Comparison of ENCODE assay signal across 19 cellular contexts in the genomic region with DNA sequence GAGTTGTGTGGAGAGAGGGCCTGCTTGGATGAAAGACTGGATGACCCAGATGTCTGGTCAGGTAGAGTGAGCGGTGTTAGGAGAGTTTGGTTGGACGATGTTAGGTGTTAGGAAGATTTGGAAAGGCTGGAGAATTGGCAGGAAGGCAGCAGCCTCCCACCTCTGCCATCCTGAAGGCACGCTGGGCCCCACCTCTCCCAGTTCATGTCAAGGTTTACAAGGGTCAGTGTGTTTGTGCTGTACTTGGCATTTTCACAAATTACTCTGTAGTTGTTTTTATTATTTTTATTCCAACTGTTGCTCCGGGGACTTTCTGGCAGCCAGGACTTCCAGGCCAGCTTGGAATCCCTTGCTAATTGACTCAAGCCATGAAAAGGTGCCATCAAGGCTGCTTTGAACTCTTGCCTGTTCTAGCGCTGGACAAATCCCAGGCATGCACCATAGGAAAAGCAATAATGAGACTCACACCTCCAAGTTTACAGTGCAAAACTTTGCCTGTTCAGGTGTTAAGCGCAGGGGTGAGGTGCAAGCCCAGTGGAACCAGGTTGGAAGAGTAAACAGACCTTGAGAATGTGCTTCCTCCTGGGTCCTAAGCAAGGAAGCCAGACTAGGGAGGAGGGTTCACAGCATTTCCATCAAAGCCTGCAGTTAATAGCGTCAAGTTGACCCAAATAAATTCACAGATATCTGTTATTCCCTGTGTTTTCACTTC. TPM values are rescaled to one million over a fixed set of nuclear protein-coding genes. Genes with fewer than 3 reads are reported as not detected.
A peak's percentile ranks its signal among the peaks of the same experiment; 100 is the strongest.
DNase-seq lines count a peak whose midpoint lies in the region; ATAC-seq, FAIRE-seq and TF ChIP-seq lines count a peak whose summit lies in the region.
"Had no signal": no experiment of that assay in that cellular context is flagged by ENCODE, and none has a peak within 500 bp of the region (broad histone marks: within the 10 kb centered on the region; RNA-seq: fewer than 3 reads in every experiment).

No MANE protein-coding gene starts in this region.

- H2BK12ac ChIP-seq in H9 (ENCODE audit: insufficient read length, low read depth, low read length): no peak overlapping the region

- no peak for DNase-seq in H9
- DNase-seq in K562 (ENCODE audit: extremely low read depth in 1 of 4, low spot score in 3 of 4): no peak
- DNase-seq in type B pancreatic cell (ENCODE audit: extremely low spot score, unreplicated experiment): no peak
- no peak for DNase-seq in COLO668 (lab: John Stamatoyannopoulos, UW; ENCODE audit: unreplicated experiment)
- DNase-seq in NOMO-1 treated with DMSO at 0.1 percent for 48 hours (lab: John Stamatoyannopoulos, UW; ENCODE audit: unreplicated experiment): no peak
- DNase-seq: CD8-positive, alpha-beta T cell; DND-41; GDM1; KG1; MG63; NCI-H1105 treated with DMSO at 0.1 percent for 48 hours; NCI-H187; NCI-H446; NCI-H748 treated with DMSO at 0.1 percent for 48 hours had no signal

- H3K36me3 Mint-ChIP-seq in H9 (ENCODE audit: insufficient read depth in 1 of 3, low read depth in 3 of 3): no peaks in the 10 kb centered on the region
- H3K36me3 Mint-ChIP-seq in type B pancreatic cell: no peaks in the 10 kb centered on the region
- H3K36me3 Mint-ChIP-seq: CD8-positive, alpha-beta T cell had no signal

- H3K9me3 ChIP-seq in H9 (ENCODE audit: control insufficient read depth, low read depth, low read length) (no peaks in the 10 kb centered on the region), K562 (replicated peaks; ENCODE audit: control insufficient read depth, insufficient read depth, low read depth, low read length) (no peaks in the 10 kb centered on the region), mucosa of rectum (ENCODE audit: control insufficient read depth in 2 of 2, low read length in 2 of 2) (no peaks in the 10 kb centered on the region)
- H3K9me3 ChIP-seq: MG63 had no signal

- H2BK15ac ChIP-seq in H9 (ENCODE audit: low read depth, low read length): no peak overlapping the region

- no peak overlapping the region for H3K9ac ChIP-seq in H9 (ENCODE audit: extremely low read depth, insufficient read length, low read length)
- no peak overlapping the region for H3K9ac ChIP-seq in K562 (ENCODE audit: insufficient read depth in 1 of 2, low read depth in 2 of 2, low read length in 2 of 2)
- peak overlapping the region in 1 of 2 donors; percentile 36 for H3K9ac ChIP-seq in mucosa of rectum (ENCODE audit: low read depth in 1 of 2, low read length in 2 of 2)

- WGBS in H9 (ENCODE audit: extremely low coverage, insufficient read length, low lambda C conversion rate): 100% methylated on average over 2 of the region's 7 CpGs
- WGBS in K562 (ENCODE audit: insufficient coverage, low coverage, missing lambda C conversion rate): 77% methylated on average over 6 of the region's 7 CpGs

- H3T11ph ChIP-seq in H9 (ENCODE audit: low read length): no peak overlapping the region

- H4K8ac ChIP-seq in H9 (replicated peaks; ENCODE audit: insufficient read length, low read depth, low read length): no peak overlapping the region

- TF ChIP-seq CTCF in H9 (conservative IDR thresholded peaks at IDR 0.05) (no peak), K562 (IDR thresholded peaks at IDR 0.05 in 2 of 3, conservative IDR thresholded peaks at IDR 0.05 in 1 of 3; ENCODE audit: insufficient read depth in 2 of 3, low read depth in 1 of 3, low read length in 3 of 3) (no peak), type B pancreatic cell (conservative IDR thresholded peaks at IDR 0.05) (no peak)

- H3K4me3 ChIP-seq in K562 (no peak overlapping the region), mucosa of rectum (ENCODE audit: low read length in 2 of 2) (peak overlapping the region in 1 of 2 donors; percentile 7)
- H3K4me3 ChIP-seq: MG63 had no signal

- H2AFZ ChIP-seq in H9 (ENCODE audit: low read length) (no peak overlapping the region), K562 (ENCODE audit: low read depth, low read length) (0 out of 2 replicates have a peak overlapping the region, but pooled peaks have one; percentile 12)

- H3K4me1 Mint-ChIP-seq in H9 (peaks cover 6 to 12% of the 10 kb centered on the region in 2 experiments), type B pancreatic cell (ENCODE audit: unreplicated experiment) (peaks cover 12% of the 10 kb centered on the region)
- H3K4me1 Mint-ChIP-seq: B cell had no signal

- no peak for TF ChIP-seq RAD21 in K562 (CRISPR knock-in tag; conservative IDR thresholded peaks at IDR 0.05 in 1 of 2, IDR thresholded peaks at IDR 0.05 in 1 of 2)

- in situ Hi-C loops in K562 (cut with MboI): no loop called here

- no peak overlapping the region for H4K5ac ChIP-seq in H9 (ENCODE audit: insufficient read length, low read depth, low read length)

- TF ChIP-seq POLR2A in K562 (conservative IDR thresholded peaks at IDR 0.05): no peak

- H3K14ac ChIP-seq in H9 (ENCODE audit: insufficient read depth, low read length): no peak overlapping the region

- H2BK20ac ChIP-seq in H9 (ENCODE audit: low read depth, low read length, poor library complexity, severe bottlenecking): no peak overlapping the region

- intact Hi-C loops in K562 (cut with micrococcal nuclease): no loop called here

- H2BK5ac ChIP-seq in H9 (ENCODE audit: insufficient read length, low read length): no peak overlapping the region

- H3K4ac ChIP-seq in H9 (ENCODE audit: low read depth, low read length): no peak overlapping the region

- POLR2A ChIA-PET in K562 (lab: Yijun Ruan, JAX): interaction anchor here (0.8 kb wide), 1 partner anchor 36 kb away, joined by 3 read pairs; no protein-coding TSS in a partner anchor

- H3K79me2 ChIP-seq in H9 (ENCODE audit: insufficient read depth, low read length): no peaks in the 10 kb centered on the region
- no peaks in the 10 kb centered on the region for H3K79me2 ChIP-seq in K562 (ENCODE audit: control insufficient read depth, insufficient read depth, low read length)

- FAIRE-seq in K562 (lab: Jason Lieb, UNC): no peak
- FAIRE-seq: GM12892, GM19239 had no signal

- H3K4me3 Mint-ChIP-seq in H9: no peak overlapping the region
- H3K4me3 Mint-ChIP-seq in type B pancreatic cell: no peak overlapping the region
- H3K4me3 Mint-ChIP-seq: B cell; CD8-positive, alpha-beta T cell had no signal

- no peak overlapping the region for H2BK120ac ChIP-seq in H9 (ENCODE audit: low read depth, low read length, poor library complexity, severe bottlenecking)

- no peak overlapping the region for H4K91ac ChIP-seq in H9 (ENCODE audit: insufficient read length, low read depth, low read length)

- H3K56ac ChIP-seq in H9 (ENCODE audit: insufficient read length, low read depth, low read length): no peak overlapping the region

- no peaks in the 10 kb centered on the region for H3K23me2 ChIP-seq in H9 (ENCODE audit: insufficient read length, low read depth, low read length, poor library complexity, severe bottlenecking)

- no peak overlapping the region for H3K23ac ChIP-seq in H9 (ENCODE audit: insufficient read length, low read depth, low read length)

- no peak for TF ChIP-seq EP300 in K562 (IDR thresholded peaks at IDR 0.05; ENCODE audit: low read length)

- H3K27me3 Mint-ChIP-seq in H9 (ENCODE audit: low read depth): no peaks in the 10 kb centered on the region; the same call in 1 of the 2 replicates
- no peaks in the 10 kb centered on the region for H3K27me3 Mint-ChIP-seq in type B pancreatic cell

- no peak for ATAC-seq in K562
- ATAC-seq in HG02852 (IDR thresholded peaks at IDR 0.05; ENCODE audit: unreplicated experiment): no peak
- ATAC-seq: CD8-positive, alpha-beta T cell had no signal

- no peaks in the 10 kb centered on the region for H3K9me1 ChIP-seq in K562 (ENCODE audit: control insufficient read depth, insufficient read depth, low read length)

- H3K27ac ChIP-seq in H9 (ENCODE audit: insufficient read length, low read depth, low read length) (no peak overlapping the region), K562 (ENCODE audit: extremely low read depth, low read depth, low read length) (no peak overlapping the region), mucosa of rectum (ENCODE audit: low read depth in 2 of 2, low read length in 2 of 2) (peak overlapping the region; percentile 17 to 85)

- H2AK5ac ChIP-seq in H9 (ENCODE audit: insufficient read length, low read length): no peak overlapping the region

- peak overlapping the region in 2 of 3 experiments; percentile 6 to 14; a peak in 1 of 7 replicates for H3K27ac Mint-ChIP-seq in H9
- peak overlapping the region; percentile 48 for H3K27ac Mint-ChIP-seq in type B pancreatic cell
- H3K27ac Mint-ChIP-seq: B cell; CD8-positive, alpha-beta T cell had no signal

- CTCF ChIA-PET in K562 (lab: Yijun Ruan, JAX; ENCODE audit: low intra/inter-chr PET ratio): no interaction called here

- no TSS peak for BruUV-seq in K562 (replicated peaks; lab: Mats Ljungman, UMichigan)

- H3K4me2 ChIP-seq in H9 (ENCODE audit: insufficient read depth, insufficient read length, low read length) (no peak overlapping the region), K562 (ENCODE audit: insufficient read depth, low read length) (no peak overlapping the region)

- H3K18ac ChIP-seq in H9 (ENCODE audit: insufficient read length, low read depth, low read length): no peak overlapping the region

- H3K27me3 ChIP-seq in H9 (ENCODE audit: insufficient read depth, low read length) (no peaks in the 10 kb centered on the region), K562 (ENCODE audit: control insufficient read depth in 2 of 2, insufficient read depth in 2 of 2, low read length in 2 of 2) (no peaks in the 10 kb centered on the region), mucosa of rectum (ENCODE audit: control insufficient read depth in 2 of 2, insufficient read depth in 2 of 2, low read length in 2 of 2) (no peaks in the 10 kb centered on the region)
- H3K27me3 ChIP-seq: MG63 had no signal

- H3K4me1 ChIP-seq in H9 (ENCODE audit: insufficient read depth, low read length) (no peaks in the 10 kb centered on the region), K562 (replicated peaks in 1 of 2; ENCODE audit: control insufficient read depth in 2 of 2, insufficient read depth in 2 of 2, low read length in 2 of 2) (no peaks in the 10 kb centered on the region; a peak in 2 of 5 replicates), mucosa of rectum (ENCODE audit: control insufficient read depth in 2 of 2, insufficient read depth in 2 of 2, low read length in 2 of 2) (peaks cover 3 to 22% of the 10 kb centered on the region in 2 donors)

- H4K20me1 ChIP-seq in H9 (ENCODE audit: control insufficient read depth, insufficient read depth, insufficient read length) (no peaks in the 10 kb centered on the region), K562 (replicated peaks; ENCODE audit: control insufficient read depth, insufficient read depth, low read length) (no peaks in the 10 kb centered on the region)

- no peaks in the 10 kb centered on the region for H3K79me1 ChIP-seq in H9 (ENCODE audit: insufficient read depth, low read depth, low read length, poor library complexity, severe bottlenecking)

- no peaks in the 10 kb centered on the region for H3K9me3 Mint-ChIP-seq in H9
- peaks cover 3% of the 10 kb centered on the region for H3K9me3 Mint-ChIP-seq in type B pancreatic cell
- H3K9me3 Mint-ChIP-seq: CD8-positive, alpha-beta T cell had no signal

- no peaks in the 10 kb centered on the region for H3K36me3 ChIP-seq in K562 (ENCODE audit: control insufficient read depth, insufficient read depth, low read length)
- no peaks in the 10 kb centered on the region for H3K36me3 ChIP-seq in mucosa of rectum (ENCODE audit: control insufficient read depth in 2 of 2, insufficient read depth in 2 of 2, low read length in 2 of 2)
- H3K36me3 ChIP-seq: MG63 had no signal

RNA-seq across cellular contexts. Expression of gene KLF9, which starts 41.7 kb away (rescaled TPM):
- total RNA-seq in H9 (2021) (0.18 and 0.26 TPM in 2 replicates), K562 (2014; rRNA removed) (8.5 and 9.7 TPM in 2 replicates), K562 (2014; rRNA removed; fragmentation: Illumina TruSeq; extraction: Trizol) (7.3 and 8.8 TPM in 2 replicates), K562 (2015; rRNA removed; fragmentation: Illumina TruSeq; extraction: Trizol) (4.7 and 4.8 TPM in 2 replicates), K562 (2021) (9.8 and 11.9 TPM in 2 replicates), type B pancreatic cell (ENCODE audit: low replicate concordance) (16.7 and 21.6 TPM in 2 replicates)
- 3.9 and 5.8 TPM in 2 replicates for total RNA-seq in K562 (2011; cell fraction: chromatin; rRNA removed; ENCODE audit: low replicate concordance)
- 4.7 and 6.2 TPM in 2 replicates for total RNA-seq in K562 (2011; cell fraction: nucleolus; rRNA removed)
- total RNA-seq in K562 (2011; cell fraction: nucleoplasm; rRNA removed): 5.8 and 8.8 TPM in 2 replicates
- polyA plus RNA-seq in K562 (2011; rRNA removed) (6.2 and 6.9 TPM in 2 replicates), K562 (2014; fragmentation: Illumina TruSeq; extraction: Trizol) (9.6 and 10.1 TPM in 2 replicates), K562 (2014; fragmentation: Nextera tagmentation; extraction: Ambion mirVana) (1 to 10 TPM; 3.3 to 4.8 TPM), K562 (2014; rRNA removed) (6.5 and 6.9 TPM in 2 replicates)
- 3.8 and 3.9 TPM in 2 replicates for polyA plus RNA-seq in K562 (2011; cell fraction: cytosol; rRNA removed)
- 2.6 and 2.7 TPM in 2 replicates for polyA plus RNA-seq in K562 (2011; cell fraction: nucleus; rRNA removed)
- polyA plus RNA-seq in K562 (2012): 5.6 and 7.2 TPM in 2 replicates
- polyA minus RNA-seq in K562 (2011; rRNA and poly(A)+ RNA removed): 6.8 and 8.0 TPM in 2 replicates
- 4.5 and 5.0 TPM in 2 replicates for polyA minus RNA-seq in K562 (2011; cell fraction: cytosol; rRNA and poly(A)+ RNA removed)
- polyA minus RNA-seq in K562 (2011; cell fraction: nucleus; rRNA and poly(A)+ RNA removed): 3.4 and 4.4 TPM in 2 replicates

Comparison
In these comparisons a context has a peak if more than half of its experiments do, and no peak if none do; other contexts are left out.
1. H3K27ac ChIP-seq: peak in mucosa of rectum (2 of 2); none in H9 (single experiment) and K562 (single experiment).